1 cellular context compared by ENCODE assay signal in the genomic region with DNA sequence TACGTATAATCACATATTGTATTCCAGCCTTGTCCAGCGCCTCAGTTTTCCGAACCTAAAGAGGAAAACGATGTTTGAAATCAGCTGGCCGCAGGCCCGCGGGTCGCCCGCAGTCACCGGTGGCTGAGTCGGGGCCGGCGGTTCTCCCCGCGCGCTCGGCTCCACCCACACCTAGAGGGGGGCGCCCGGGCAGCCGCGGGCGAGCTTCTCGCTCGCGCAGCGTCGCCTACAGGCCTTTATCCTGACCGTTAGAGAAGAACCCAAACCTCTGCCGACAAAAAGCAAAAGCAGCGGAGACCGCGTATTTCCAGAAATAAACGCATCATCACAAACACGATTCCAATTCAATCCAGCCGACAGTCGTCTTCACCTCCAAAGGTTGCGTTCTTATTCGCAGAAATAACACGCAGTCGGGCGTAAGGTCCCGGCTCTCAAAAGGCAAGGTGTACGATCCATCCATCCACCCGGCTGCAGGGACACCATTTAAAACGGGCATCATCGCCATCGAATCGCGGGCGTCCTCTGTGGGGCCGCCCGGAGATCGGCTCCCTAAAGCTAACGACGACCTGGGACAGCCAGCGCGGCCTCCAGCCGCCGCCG.
TF ChIP-seq lines count a peak whose summit lies in the region.

No MANE protein-coding gene starts in this region.

TF ChIP-seq in GM12878, 131 proteins besides CTCF, POLR2A, EP300 and RAD21 (continued from another document and continues in another):
- TF ChIP-seq, protein P1, sequence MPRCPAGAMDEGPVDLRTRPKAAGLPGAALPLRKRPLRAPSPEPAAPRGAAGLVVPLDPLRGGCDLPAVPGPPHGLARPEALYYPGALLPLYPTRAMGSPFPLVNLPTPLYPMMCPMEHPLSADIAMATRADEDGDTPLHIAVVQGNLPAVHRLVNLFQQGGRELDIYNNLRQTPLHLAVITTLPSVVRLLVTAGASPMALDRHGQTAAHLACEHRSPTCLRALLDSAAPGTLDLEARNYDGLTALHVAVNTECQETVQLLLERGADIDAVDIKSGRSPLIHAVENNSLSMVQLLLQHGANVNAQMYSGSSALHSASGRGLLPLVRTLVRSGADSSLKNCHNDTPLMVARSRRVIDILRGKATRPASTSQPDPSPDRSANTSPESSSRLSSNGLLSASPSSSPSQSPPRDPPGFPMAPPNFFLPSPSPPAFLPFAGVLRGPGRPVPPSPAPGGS (IDR thresholded peaks at IDR 0.05; ENCODE audit: borderline replicate concordance, insufficient read depth, low read depth, low read length, poor library complexity, severe bottlenecking), result no peak
- TF ChIP-seq, protein P2, sequence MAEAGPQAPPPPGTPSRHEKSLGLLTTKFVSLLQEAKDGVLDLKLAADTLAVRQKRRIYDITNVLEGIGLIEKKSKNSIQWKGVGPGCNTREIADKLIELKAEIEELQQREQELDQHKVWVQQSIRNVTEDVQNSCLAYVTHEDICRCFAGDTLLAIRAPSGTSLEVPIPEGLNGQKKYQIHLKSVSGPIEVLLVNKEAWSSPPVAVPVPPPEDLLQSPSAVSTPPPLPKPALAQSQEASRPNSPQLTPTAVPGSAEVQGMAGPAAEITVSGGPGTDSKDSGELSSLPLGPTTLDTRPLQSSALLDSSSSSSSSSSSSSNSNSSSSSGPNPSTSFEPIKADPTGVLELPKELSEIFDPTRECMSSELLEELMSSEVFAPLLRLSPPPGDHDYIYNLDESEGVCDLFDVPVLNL (IDR thresholded peaks at IDR 0.05; ENCODE audit: low read depth, low read length), result no peak
- TF ChIP-seq CREM (IDR thresholded peaks at IDR 0.05; ENCODE audit: low read depth), result no peak
- no peak for TF ChIP-seq RELA (IDR thresholded peaks at IDR 0.05; ENCODE audit: borderline replicate concordance, partially characterized antibody)
- peak; percentile 22; the same call in 1 of the 2 replicates for TF ChIP-seq SMC3 (IDR thresholded peaks at IDR 0.05; ENCODE audit: borderline replicate concordance, low read length)
- TF ChIP-seq RBBP5 (conservative IDR thresholded peaks at IDR 0.05), result 0 out of 2 replicates have a peak, but pooled peaks have one; percentile 21
- TF ChIP-seq CBFB (IDR thresholded peaks at IDR 0.05; ENCODE audit: low read depth), result 0 out of 2 replicates have a peak, but pooled peaks have one; percentile 17
- TF ChIP-seq TCF7 (IDR thresholded peaks at IDR 0.05; ENCODE audit: borderline replicate concordance), result no peak
- no peak for TF ChIP-seq MEF2B (IDR thresholded peaks at IDR 0.05; ENCODE audit: partially characterized antibody, poor library complexity, severe bottlenecking)
- TF ChIP-seq SIN3A (IDR thresholded peaks at IDR 0.05; ENCODE audit: low read depth, low read length), result 0 out of 2 replicates have a peak, but pooled peaks have one; percentile 3
- TF ChIP-seq SMAD5 (IDR thresholded peaks at IDR 0.05; ENCODE audit: low read depth), result no peak
- TF ChIP-seq POLR2AphosphoS5 (IDR thresholded peaks at IDR 0.05; ENCODE audit: low read length), result no peak; the same call in 1 of the 2 replicates
- TF ChIP-seq, protein P3, sequence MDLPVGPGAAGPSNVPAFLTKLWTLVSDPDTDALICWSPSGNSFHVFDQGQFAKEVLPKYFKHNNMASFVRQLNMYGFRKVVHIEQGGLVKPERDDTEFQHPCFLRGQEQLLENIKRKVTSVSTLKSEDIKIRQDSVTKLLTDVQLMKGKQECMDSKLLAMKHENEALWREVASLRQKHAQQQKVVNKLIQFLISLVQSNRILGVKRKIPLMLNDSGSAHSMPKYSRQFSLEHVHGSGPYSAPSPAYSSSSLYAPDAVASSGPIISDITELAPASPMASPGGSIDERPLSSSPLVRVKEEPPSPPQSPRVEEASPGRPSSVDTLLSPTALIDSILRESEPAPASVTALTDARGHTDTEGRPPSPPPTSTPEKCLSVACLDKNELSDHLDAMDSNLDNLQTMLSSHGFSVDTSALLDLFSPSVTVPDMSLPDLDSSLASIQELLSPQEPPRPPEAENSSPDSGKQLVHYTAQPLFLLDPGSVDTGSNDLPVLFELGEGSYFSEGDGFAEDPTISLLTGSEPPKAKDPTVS (IDR thresholded peaks at IDR 0.05; ENCODE audit: low read depth, low read length), result no peak
- TF ChIP-seq IKZF1 (conservative IDR thresholded peaks at IDR 0.05), result no peak
- TF ChIP-seq TARDBP (IDR thresholded peaks at IDR 0.05; ENCODE audit: borderline replicate concordance), result no peak
- TF ChIP-seq MTA3 (IDR thresholded peaks at IDR 0.05; ENCODE audit: borderline replicate concordance, low read length), result no peak
- TF ChIP-seq GATAD2B (conservative IDR thresholded peaks at IDR 0.05; ENCODE audit: low read depth), result peak; percentile 17; the same call in 1 of the 2 replicates
- TF ChIP-seq BCL11A (IDR thresholded peaks at IDR 0.05; ENCODE audit: low read depth, low read length), result no peak
- TF ChIP-seq, protein P4, sequence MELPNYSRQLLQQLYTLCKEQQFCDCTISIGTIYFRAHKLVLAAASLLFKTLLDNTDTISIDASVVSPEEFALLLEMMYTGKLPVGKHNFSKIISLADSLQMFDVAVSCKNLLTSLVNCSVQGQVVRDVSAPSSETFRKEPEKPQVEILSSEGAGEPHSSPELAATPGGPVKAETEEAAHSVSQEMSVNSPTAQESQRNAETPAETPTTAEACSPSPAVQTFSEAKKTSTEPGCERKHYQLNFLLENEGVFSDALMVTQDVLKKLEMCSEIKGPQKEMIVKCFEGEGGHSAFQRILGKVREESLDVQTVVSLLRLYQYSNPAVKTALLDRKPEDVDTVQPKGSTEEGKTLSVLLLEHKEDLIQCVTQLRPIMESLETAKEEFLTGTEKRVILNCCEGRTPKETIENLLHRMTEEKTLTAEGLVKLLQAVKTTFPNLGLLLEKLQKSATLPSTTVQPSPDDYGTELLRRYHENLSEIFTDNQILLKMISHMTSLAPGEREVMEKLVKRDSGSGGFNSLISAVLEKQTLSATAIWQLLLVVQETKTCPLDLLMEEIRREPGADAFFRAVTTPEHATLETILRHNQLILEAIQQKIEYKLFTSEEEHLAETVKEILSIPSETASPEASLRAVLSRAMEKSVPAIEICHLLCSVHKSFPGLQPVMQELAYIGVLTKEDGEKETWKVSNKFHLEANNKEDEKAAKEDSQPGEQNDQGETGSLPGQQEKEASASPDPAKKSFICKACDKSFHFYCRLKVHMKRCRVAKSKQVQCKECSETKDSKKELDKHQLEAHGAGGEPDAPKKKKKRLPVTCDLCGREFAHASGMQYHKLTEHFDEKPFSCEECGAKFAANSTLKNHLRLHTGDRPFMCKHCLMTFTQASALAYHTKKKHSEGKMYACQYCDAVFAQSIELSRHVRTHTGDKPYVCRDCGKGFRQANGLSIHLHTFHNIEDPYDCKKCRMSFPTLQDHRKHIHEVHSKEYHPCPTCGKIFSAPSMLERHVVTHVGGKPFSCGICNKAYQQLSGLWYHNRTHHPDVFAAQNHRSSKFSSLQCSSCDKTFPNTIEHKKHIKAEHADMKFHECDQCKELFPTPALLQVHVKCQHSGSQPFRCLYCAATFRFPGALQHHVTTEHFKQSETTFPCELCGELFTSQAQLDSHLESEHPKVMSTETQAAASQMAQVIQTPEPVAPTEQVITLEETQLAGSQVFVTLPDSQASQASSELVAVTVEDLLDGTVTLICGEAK (IDR thresholded peaks at IDR 0.05; ENCODE audit: borderline replicate concordance), result no peak
- TF ChIP-seq, protein P5, sequence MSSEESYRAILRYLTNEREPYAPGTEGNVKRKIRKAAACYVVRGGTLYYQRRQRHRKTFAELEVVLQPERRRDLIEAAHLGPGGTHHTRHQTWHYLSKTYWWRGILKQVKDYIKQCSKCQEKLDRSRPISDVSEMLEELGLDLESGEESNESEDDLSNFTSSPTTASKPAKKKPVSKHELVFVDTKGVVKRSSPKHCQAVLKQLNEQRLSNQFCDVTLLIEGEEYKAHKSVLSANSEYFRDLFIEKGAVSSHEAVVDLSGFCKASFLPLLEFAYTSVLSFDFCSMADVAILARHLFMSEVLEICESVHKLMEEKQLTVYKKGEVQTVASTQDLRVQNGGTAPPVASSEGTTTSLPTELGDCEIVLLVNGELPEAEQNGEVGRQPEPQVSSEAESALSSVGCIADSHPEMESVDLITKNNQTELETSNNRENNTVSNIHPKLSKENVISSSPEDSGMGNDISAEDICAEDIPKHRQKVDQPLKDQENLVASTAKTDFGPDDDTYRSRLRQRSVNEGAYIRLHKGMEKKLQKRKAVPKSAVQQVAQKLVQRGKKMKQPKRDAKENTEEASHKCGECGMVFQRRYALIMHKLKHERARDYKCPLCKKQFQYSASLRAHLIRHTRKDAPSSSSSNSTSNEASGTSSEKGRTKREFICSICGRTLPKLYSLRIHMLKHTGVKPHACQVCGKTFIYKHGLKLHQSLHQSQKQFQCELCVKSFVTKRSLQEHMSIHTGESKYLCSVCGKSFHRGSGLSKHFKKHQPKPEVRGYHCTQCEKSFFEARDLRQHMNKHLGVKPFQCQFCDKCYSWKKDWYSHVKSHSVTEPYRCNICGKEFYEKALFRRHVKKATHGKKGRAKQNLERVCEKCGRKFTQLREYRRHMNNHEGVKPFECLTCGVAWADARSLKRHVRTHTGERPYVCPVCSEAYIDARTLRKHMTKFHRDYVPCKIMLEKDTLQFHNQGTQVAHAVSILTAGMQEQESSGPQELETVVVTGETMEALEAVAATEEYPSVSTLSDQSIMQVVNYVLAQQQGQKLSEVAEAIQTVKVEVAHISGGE (CRISPR knock-in tag; IDR thresholded peaks at IDR 0.05), result no peak
- TF ChIP-seq ASH2L (IDR thresholded peaks at IDR 0.05; ENCODE audit: borderline replicate concordance, low read depth), result 0 out of 2 replicates have a peak, but pooled peaks have one; percentile 68
- no peak for TF ChIP-seq KLF5 (IDR thresholded peaks at IDR 0.05; ENCODE audit: partially characterized antibody)
- TF ChIP-seq KAT2A (conservative IDR thresholded peaks at IDR 0.05; ENCODE audit: control insufficient read depth, low read depth, low read length), result no peak
- TF ChIP-seq, protein P6, sequence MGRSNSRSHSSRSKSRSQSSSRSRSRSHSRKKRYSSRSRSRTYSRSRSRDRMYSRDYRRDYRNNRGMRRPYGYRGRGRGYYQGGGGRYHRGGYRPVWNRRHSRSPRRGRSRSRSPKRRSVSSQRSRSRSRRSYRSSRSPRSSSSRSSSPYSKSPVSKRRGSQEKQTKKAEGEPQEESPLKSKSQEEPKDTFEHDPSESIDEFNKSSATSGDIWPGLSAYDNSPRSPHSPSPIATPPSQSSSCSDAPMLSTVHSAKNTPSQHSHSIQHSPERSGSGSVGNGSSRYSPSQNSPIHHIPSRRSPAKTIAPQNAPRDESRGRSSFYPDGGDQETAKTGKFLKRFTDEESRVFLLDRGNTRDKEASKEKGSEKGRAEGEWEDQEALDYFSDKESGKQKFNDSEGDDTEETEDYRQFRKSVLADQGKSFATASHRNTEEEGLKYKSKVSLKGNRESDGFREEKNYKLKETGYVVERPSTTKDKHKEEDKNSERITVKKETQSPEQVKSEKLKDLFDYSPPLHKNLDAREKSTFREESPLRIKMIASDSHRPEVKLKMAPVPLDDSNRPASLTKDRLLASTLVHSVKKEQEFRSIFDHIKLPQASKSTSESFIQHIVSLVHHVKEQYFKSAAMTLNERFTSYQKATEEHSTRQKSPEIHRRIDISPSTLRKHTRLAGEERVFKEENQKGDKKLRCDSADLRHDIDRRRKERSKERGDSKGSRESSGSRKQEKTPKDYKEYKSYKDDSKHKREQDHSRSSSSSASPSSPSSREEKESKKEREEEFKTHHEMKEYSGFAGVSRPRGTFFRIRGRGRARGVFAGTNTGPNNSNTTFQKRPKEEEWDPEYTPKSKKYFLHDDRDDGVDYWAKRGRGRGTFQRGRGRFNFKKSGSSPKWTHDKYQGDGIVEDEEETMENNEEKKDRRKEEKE (IDR thresholded peaks at IDR 0.05), result no peak
- no peak for TF ChIP-seq HDAC2 (IDR thresholded peaks at IDR 0.05)
- TF ChIP-seq, protein P7, sequence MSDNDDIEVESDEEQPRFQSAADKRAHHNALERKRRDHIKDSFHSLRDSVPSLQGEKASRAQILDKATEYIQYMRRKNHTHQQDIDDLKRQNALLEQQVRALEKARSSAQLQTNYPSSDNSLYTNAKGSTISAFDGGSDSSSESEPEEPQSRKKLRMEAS (IDR thresholded peaks at IDR 0.05; ENCODE audit: low read depth, low read length), result no peak
- TF ChIP-seq, protein P8, sequence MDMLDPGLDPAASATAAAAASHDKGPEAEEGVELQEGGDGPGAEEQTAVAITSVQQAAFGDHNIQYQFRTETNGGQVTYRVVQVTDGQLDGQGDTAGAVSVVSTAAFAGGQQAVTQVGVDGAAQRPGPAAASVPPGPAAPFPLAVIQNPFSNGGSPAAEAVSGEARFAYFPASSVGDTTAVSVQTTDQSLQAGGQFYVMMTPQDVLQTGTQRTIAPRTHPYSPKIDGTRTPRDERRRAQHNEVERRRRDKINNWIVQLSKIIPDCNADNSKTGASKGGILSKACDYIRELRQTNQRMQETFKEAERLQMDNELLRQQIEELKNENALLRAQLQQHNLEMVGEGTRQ (IDR thresholded peaks at IDR 0.05; ENCODE audit: borderline replicate concordance, low read depth, low read length), result no peak
- no peak for TF ChIP-seq KDM1A (IDR thresholded peaks at IDR 0.05; ENCODE audit: borderline replicate concordance)
- TF ChIP-seq SRF (IDR thresholded peaks at IDR 0.05; ENCODE audit: low read depth in 2 of 2, low read length in 2 of 2), result no peak
- no peak for TF ChIP-seq ZBED1 (IDR thresholded peaks at IDR 0.05; ENCODE audit: borderline replicate concordance)
- TF ChIP-seq ZNF384 (IDR thresholded peaks at IDR 0.05; ENCODE audit: borderline replicate concordance, low read depth, low read length), result no peak
- peak in 1 of 2 experiments; percentile 67; a peak in 1 of 3 replicates for TF ChIP-seq EGR1 (IDR thresholded peaks at IDR 0.05; ENCODE audit: borderline replicate concordance in 1 of 2, low read depth in 2 of 2, low read length in 2 of 2)
- no peak for TF ChIP-seq WRNIP1 (IDR thresholded peaks at IDR 0.05; ENCODE audit: borderline replicate concordance, low read depth, low read length)
- TF ChIP-seq, protein P9, sequence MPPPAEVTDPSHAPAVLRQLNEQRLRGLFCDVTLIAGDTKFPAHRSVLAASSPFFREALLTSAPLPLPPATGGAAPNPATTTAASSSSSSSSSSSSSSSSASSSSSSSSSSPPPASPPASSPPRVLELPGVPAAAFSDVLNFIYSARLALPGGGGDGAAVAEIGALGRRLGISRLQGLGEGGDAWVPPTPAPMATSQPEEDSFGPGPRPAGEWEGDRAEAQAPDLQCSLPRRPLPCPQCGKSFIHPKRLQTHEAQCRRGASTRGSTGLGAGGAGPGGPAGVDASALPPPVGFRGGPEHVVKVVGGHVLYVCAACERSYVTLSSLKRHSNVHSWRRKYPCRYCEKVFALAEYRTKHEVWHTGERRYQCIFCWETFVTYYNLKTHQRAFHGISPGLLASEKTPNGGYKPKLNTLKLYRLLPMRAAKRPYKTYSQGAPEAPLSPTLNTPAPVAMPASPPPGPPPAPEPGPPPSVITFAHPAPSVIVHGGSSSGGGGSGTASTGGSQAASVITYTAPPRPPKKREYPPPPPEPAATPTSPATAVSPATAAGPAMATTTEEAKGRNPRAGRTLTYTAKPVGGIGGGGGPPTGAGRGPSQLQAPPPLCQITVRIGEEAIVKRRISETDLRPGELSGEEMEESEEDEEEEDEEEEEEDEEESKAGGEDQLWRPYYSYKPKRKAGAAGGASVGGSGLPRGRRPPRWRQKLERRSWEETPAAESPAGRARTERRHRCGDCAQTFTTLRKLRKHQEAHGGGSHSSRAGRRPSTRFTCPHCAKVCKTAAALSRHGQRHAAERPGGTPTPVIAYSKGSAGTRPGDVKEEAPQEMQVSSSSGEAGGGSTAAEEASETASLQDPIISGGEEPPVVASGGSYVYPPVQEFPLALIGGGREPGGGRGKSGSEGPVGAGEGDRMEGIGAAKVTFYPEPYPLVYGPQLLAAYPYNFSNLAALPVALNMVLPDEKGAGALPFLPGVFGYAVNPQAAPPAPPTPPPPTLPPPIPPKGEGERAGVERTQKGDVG (CRISPR knock-in tag; IDR thresholded peaks at IDR 0.05), result no peak
- peak; percentile 43; the same call in 1 of the 2 replicates for TF ChIP-seq CREB1 (IDR thresholded peaks at IDR 0.05; ENCODE audit: low read depth)
- TF ChIP-seq FOXK2 (IDR thresholded peaks at IDR 0.05), result no peak
- peak; percentile 33; the same call in 1 of the 2 replicates for TF ChIP-seq DPF2 (IDR thresholded peaks at IDR 0.05)
- no peak for TF ChIP-seq NFXL1 (IDR thresholded peaks at IDR 0.05; ENCODE audit: borderline replicate concordance)
- peak; percentile 59; the same call in 1 of the 2 replicates for TF ChIP-seq CHD1 (IDR thresholded peaks at IDR 0.05; ENCODE audit: low read depth, low read length)
